ENCODE assay signal across 12 cellular contexts in genomic region chr10:11697718-11698527, GRCh38. TPM values are rescaled to one million over a fixed set of nuclear protein-coding genes. Genes with fewer than 3 reads are reported as not detected.
A peak's percentile ranks its signal among the peaks of the same experiment; 100 is the strongest.
DNase-seq lines count a peak whose midpoint lies in the region; ATAC-seq and TF ChIP-seq lines count a peak whose summit lies in the region.
"Had no signal": no experiment of that assay in that cellular context is flagged by ENCODE, and none has a peak within 500 bp of the region (broad histone marks: within the 10 kb centered on the region; RNA-seq: fewer than 3 reads in every experiment).

No MANE protein-coding gene starts in this region.

- DNase-seq in GM10248 (ENCODE audit: extremely low spot score) (no peak), foreskin keratinocyte (peak in 1 of 2 donors; percentile 10), ACHN (no peak), DMS79 treated with DMSO at 0.1 percent for 48 hours (lab: John Stamatoyannopoulos, UW) (no peak)
- DNase-seq: foreskin fibroblast; naive thymus-derived CD8-positive, alpha-beta T cell; NCI-H2029 had no signal

- POLR2A ChIA-PET in GM10248 (lab: Yijun Ruan, JAX): no interaction called here

- TF ChIP-seq RAD21 in Ishikawa (IDR thresholded peaks at IDR 0.05; ENCODE audit: low read depth): peak; percentile 35; the same call in 1 of the 2 replicates

- CTCF ChIA-PET in GM10248 (lab: Yijun Ruan, JAX): interaction anchor here (1.0 to 1.3 kb wide), 2 partner anchors 9 to 27 kb away, joined by 3 read pairs; no protein-coding TSS in a partner anchor

- no peak overlapping the region for H3K27ac ChIP-seq in foreskin keratinocyte

- peak; percentile 50 for ATAC-seq in GM19438 (IDR thresholded peaks at IDR 0.05; ENCODE audit: low read depth, unreplicated experiment)
- no peak for ATAC-seq in foreskin keratinocyte
- ATAC-seq in HG03280 (IDR thresholded peaks at IDR 0.05; ENCODE audit: unreplicated experiment): no peak
- no peak for ATAC-seq in GM21367 (IDR thresholded peaks at IDR 0.05; ENCODE audit: unreplicated experiment)
- ATAC-seq: naive thymus-derived CD8-positive, alpha-beta T cell had no signal

- TF ChIP-seq EP300 in Ishikawa (IDR thresholded peaks at IDR 0.05; ENCODE audit: borderline replicate concordance): no peak

- TF ChIP-seq CTCF in GM10248 (IDR thresholded peaks at IDR 0.05; ENCODE audit: control extremely low read depth, extremely low read depth, low read depth, missing control alignments) (peak; percentile 16), foreskin keratinocyte (conservative IDR thresholded peaks at IDR 0.05) (peak; percentile 51)

- no peaks in the 10 kb centered on the region for H3K4me1 ChIP-seq in foreskin keratinocyte

- H3K27me3 ChIP-seq in foreskin keratinocyte: no peaks in the 10 kb centered on the region

- in situ Hi-C loops in ACHN (cut with HindIII; ENCODE audit: low pct_ligation_motif_present, low pct_unique_long_range_greater_than_20kb, low sequenced_read_pairs): no loop called here

TF ChIP-seq in Ishikawa, 13 proteins besides CTCF, POLR2A, EP300 and RAD21:
- TF ChIP-seq CEBPB (IDR thresholded peaks at IDR 0.05): no peak
TF ChIP-seq in Ishikawa: peak in this region for 0.

RNA-seq across cellular contexts. Expression of gene ECHDC3, which starts 44.3 kb away (rescaled TPM):
- 10.4 and 13.4 TPM in 2 replicates for total RNA-seq in foreskin keratinocyte
- 11.0 and 14.4 TPM in 2 replicates for polyA plus RNA-seq in foreskin keratinocyte
- total RNA-seq: T-helper 2 cell treated with Interferon-gamma antibody and Interleukin-4, amounts not matched to agents 100 ng/mL and 5 ng/mL, for 36 hours had no signal
